In the genomic region with DNA sequence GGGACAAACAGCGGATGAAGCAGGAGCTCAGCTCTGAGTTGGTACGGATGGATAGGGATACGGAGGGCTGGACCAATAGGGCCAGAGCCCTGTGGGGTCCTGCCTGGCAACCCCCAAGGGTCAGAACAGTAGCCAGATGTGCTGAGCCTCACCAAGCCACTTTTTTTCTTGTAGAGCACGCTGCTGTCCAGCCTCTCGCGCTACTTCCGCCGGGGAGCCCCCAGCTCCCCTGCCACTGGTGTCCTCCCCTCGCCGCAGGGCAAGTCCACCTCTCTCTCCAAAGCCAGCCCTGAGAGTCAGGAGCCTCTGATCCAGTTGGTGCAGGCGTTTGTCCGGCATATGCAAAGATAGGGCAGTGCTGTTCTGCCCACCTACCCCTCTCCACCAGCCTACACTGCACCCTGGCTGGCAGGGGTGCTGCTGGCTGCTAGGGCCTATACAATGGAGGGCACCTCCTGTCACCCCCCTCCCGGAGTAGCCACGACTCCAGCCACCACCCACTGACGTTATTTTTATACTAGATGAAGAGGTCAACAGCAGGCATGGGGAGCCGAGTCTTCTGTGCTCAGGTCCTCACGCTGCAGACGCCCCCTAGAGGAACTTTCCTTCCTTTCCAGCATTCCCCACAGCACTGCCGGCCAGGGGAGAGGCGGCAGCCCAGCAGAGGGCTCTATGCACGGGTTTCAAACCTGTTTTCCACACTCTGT, we compare ENCODE assay signal across 8 cellular contexts. TPM values are rescaled to one million over a fixed set of nuclear protein-coding genes. Genes with fewer than 3 reads are reported as not detected.
DNase-seq lines count a peak whose midpoint lies in the region; ATAC-seq and TF ChIP-seq lines count a peak whose summit lies in the region.

No MANE protein-coding gene starts in this region.

- TF ChIP-seq CTCF in kidney epithelial cell (IDR thresholded peaks at IDR 0.05; ENCODE audit: insufficient read depth, low read length, poor library complexity, severe bottlenecking): peak; percentile 97

- H3K36me3 ChIP-seq in kidney epithelial cell (ENCODE audit: control insufficient read depth, insufficient read depth, low read length): peaks cover 7% of the 10 kb centered on the region

- peak overlapping the region; percentile 70 for H3K27ac ChIP-seq in caudate nucleus (ENCODE audit: low read depth, low read length)

- no peak overlapping the region for H3K4me3 ChIP-seq in kidney epithelial cell (ENCODE audit: low read depth, low read length)

- DNase-seq in NCI-H2081 (lab: John Stamatoyannopoulos, UW) (peak; percentile 57), NCI-H2081 treated with DMSO at 0.1 percent for 48 hours (lab: John Stamatoyannopoulos, UW) (no peak), NCI-H128 (lab: John Stamatoyannopoulos, UW; ENCODE audit: unreplicated experiment) (peak; percentile 15), T1000 (lab: John Stamatoyannopoulos, UW) (peak; percentile 34), caudate nucleus (lab: John Stamatoyannopoulos, UW) (peak in 54 of 61 donors; percentile 22 to 87 (median 62)), kidney epithelial cell (ENCODE audit: low read depth) (no peak)
- peak in 3 of 4 experiments; percentile 25 to 33 (median 28) for DNase-seq in stimulated activated CD4-positive, alpha-beta T cell treated with anti-CD3 and anti-CD28 coated beads, Interleukin-1b, Interleukin-23, amount 100 ng/mL, for 24 hours (ENCODE audit: low read depth in 4 of 4, low spot score in 1 of 4)

- ATAC-seq in GM18520 (IDR thresholded peaks at IDR 0.05; ENCODE audit: unreplicated experiment): no peak

- H3K27me3 ChIP-seq in kidney epithelial cell (ENCODE audit: control insufficient read depth, insufficient read depth, low read length): no peaks in the 10 kb centered on the region

RNA-seq across cellular contexts. Expression of gene SH3GLB2, which starts 21.6 kb away (rescaled TPM):
- total RNA-seq in kidney epithelial cell: 101 and 112 TPM in 2 replicates

RNA-seq across cellular contexts. Expression of gene MIGA2, which starts 29.9 kb away (rescaled TPM):
- total RNA-seq in kidney epithelial cell: 21.6 and 22.7 TPM in 2 replicates

RNA-seq across cellular contexts. Expression of gene NUP188, which starts 59.0 kb away (rescaled TPM):
- 35.5 and 39.9 TPM in 2 replicates for total RNA-seq in kidney epithelial cell

RNA-seq across cellular contexts. Expression of gene DOLK, which starts 59.1 kb away (rescaled TPM):
- 29.6 and 30.8 TPM in 2 replicates for total RNA-seq in kidney epithelial cell

Comparison
In these comparisons a context has a peak if more than half of its experiments do, and no peak if none do; other contexts are left out.
1. DNase-seq: peak in NCI-H2081 (2 of 2), NCI-H128 (single experiment), T1000 (single experiment), caudate nucleus (54 of 61) and stimulated activated CD4-positive, alpha-beta T cell treated with anti-CD3 and anti-CD28 coated beads, Interleukin-1b, Interleukin-23, amount 100 ng/mL, for 24 hours (3 of 4); none in NCI-H2081 treated with DMSO at 0.1 percent for 48 hours (single experiment) and kidney epithelial cell (single experiment).